Comparison of ENCODE assay signal across 8 cellular contexts in genomic region chr14:20490563-20490962, GRCh38. TPM values are rescaled to one million over a fixed set of nuclear protein-coding genes. Genes with fewer than 3 reads are reported as not detected.
DNase-seq lines count a peak whose midpoint lies in the region; ATAC-seq lines count a peak whose summit lies in the region.
"Had no signal": no experiment of that assay in that cellular context is flagged by ENCODE, and none has a peak within 500 bp of the region (broad histone marks: within the 10 kb centered on the region; RNA-seq: fewer than 3 reads in every experiment).

No MANE protein-coding gene starts in this region.

- no peaks in the 10 kb centered on the region for H3K27me3 ChIP-seq in CD4-positive, alpha-beta memory T cell (ENCODE audit: insufficient read depth, low read length)

- DNase-seq in CD4-positive, alpha-beta memory T cell: no peak
- DNase-seq in T-cell: no peak
- no peak for DNase-seq in NCI-H187 (lab: John Stamatoyannopoulos, UW)
- DNase-seq: COR-L47, H7, NCI-H2029, occipital lobe had no signal

- no peaks in the 10 kb centered on the region for H3K9me3 ChIP-seq in CD4-positive, alpha-beta memory T cell (ENCODE audit: control insufficient read depth in 1 of 2, low read length in 2 of 2)

- no peaks in the 10 kb centered on the region for H3K36me3 ChIP-seq in CD4-positive, alpha-beta memory T cell (ENCODE audit: insufficient read depth, low read length)

- intact Hi-C loops in CD4-positive, alpha-beta memory T cell (cut with micrococcal nuclease): no loop called here

- no peaks in the 10 kb centered on the region for H3K27me3 Mint-ChIP-seq in CD4-positive, alpha-beta memory T cell
- H3K27me3 Mint-ChIP-seq in T-cell: no peaks in the 10 kb centered on the region

- H3K27ac Mint-ChIP-seq in CD4-positive, alpha-beta memory T cell: peak overlapping the region; percentile 33 to 97 (median 89)
- peak overlapping the region; percentile 89 to 93 for H3K27ac Mint-ChIP-seq in T-cell

- H3K4me1 ChIP-seq in CD4-positive, alpha-beta memory T cell (ENCODE audit: insufficient read depth, low read length): peaks cover 77% of the 10 kb centered on the region

- no peak overlapping the region for H3K4me3 ChIP-seq in CD4-positive, alpha-beta memory T cell (ENCODE audit: low read length in 2 of 2)

- no peaks in the 10 kb centered on the region for H3K9me3 Mint-ChIP-seq in CD4-positive, alpha-beta memory T cell
- peaks cover 0 to 4% (median 0%) of the 10 kb centered on the region in 3 donors for H3K9me3 Mint-ChIP-seq in T-cell

- H3K36me3 Mint-ChIP-seq in CD4-positive, alpha-beta memory T cell: no peaks in the 10 kb centered on the region
- no peaks in the 10 kb centered on the region for H3K36me3 Mint-ChIP-seq in T-cell

- CTCF ChIA-PET in CD4-positive, alpha-beta memory T cell (lab: Charles Lee; ENCODE audit: partially characterized antibody): interaction anchor here (1.0 kb wide), 2 partner anchors 9 to 73 kb away, joined by 3 read pairs; no protein-coding TSS in a partner anchor
- CTCF ChIA-PET in T-cell (lab: Charles Lee): no interaction called here

- ATAC-seq in T-cell (replicated peaks in 1 of 4) (no peak), GM19397 (IDR thresholded peaks at IDR 0.05; ENCODE audit: unreplicated experiment) (no peak)

- peaks cover 54 to 87% (median 71%) of the 10 kb centered on the region in 4 donors for H3K4me1 Mint-ChIP-seq in CD4-positive, alpha-beta memory T cell
- H3K4me1 Mint-ChIP-seq in T-cell: peaks cover 63 to 75% (median 73%) of the 10 kb centered on the region in 3 donors

- peak overlapping the region; percentile 5 for H3K27ac ChIP-seq in CD4-positive, alpha-beta memory T cell (ENCODE audit: low read depth, low read length)

- POLR2A ChIA-PET in CD4-positive, alpha-beta memory T cell (lab: Charles Lee; ENCODE audit: partially characterized antibody): interaction anchor here (1.1 to 5.5 kb wide), 6 partner anchors 15 to 157 kb away, joined by 3 to 74 read pairs (median 11); partner anchors contain the start of genes APEX1, CCNB1IP1, OSGEP and PIP4P1
- POLR2A ChIA-PET in T-cell (lab: Charles Lee): no interaction called here

- peak overlapping the region in 7 of 8 donors; percentile 36 to 89 (median 85) for H3K4me3 Mint-ChIP-seq in CD4-positive, alpha-beta memory T cell
- peak overlapping the region in 1 of 3 donors; percentile 72 for H3K4me3 Mint-ChIP-seq in T-cell

RNA-seq across cellular contexts. Expression of gene RNASE10, which starts 14.8 kb away (rescaled TPM):
- 1 to 10 TPM; 1.2 to 1.4 TPM for total RNA-seq in CD4-positive, alpha-beta memory T cell
- polyA plus RNA-seq in CD4-positive, alpha-beta memory T cell: not detected
- total RNA-seq in T-cell: 1 to 10 TPM in 2 of 5 donors, under 1 TPM in 3; 0.36 to 1.2 (median 0.66) TPM
- total RNA-seq: H7, occipital lobe had no signal

RNA-seq across cellular contexts. Expression of gene PNP, which starts 21.4 kb away (rescaled TPM):
- 100 to 1,000 TPM; 106 to 108 TPM for total RNA-seq in CD4-positive, alpha-beta memory T cell
- polyA plus RNA-seq in CD4-positive, alpha-beta memory T cell: 100 to 1,000 TPM in 1 of 2 donors, 10 to 100 TPM in 1; 53.8 to 101 TPM
- total RNA-seq in T-cell: 10 to 100 TPM; 47.7 to 86.2 (median 77.9) TPM

RNA-seq across cellular contexts. Expression of gene PIP4P1, which starts 29.3 kb away (rescaled TPM):
- 10 to 100 TPM; 77.8 to 78.1 TPM for total RNA-seq in CD4-positive, alpha-beta memory T cell
- 10 to 100 TPM; 32.4 to 44.3 TPM for polyA plus RNA-seq in CD4-positive, alpha-beta memory T cell
- 10 to 100 TPM; 54.2 to 72.8 (median 57.5) TPM for total RNA-seq in T-cell

RNA-seq across cellular contexts. Expression of gene APEX1, which starts 35.5 kb away (rescaled TPM):
- 100 to 1,000 TPM; 102 to 105 TPM for total RNA-seq in CD4-positive, alpha-beta memory T cell
- polyA plus RNA-seq in CD4-positive, alpha-beta memory T cell: 100 to 1,000 TPM; 138 to 144 TPM
- 100 to 1,000 TPM in 4 of 5 donors, 10 to 100 TPM in 1; 92.9 to 142 (median 120) TPM for total RNA-seq in T-cell

RNA-seq across cellular contexts. Expression of gene OSGEP, which starts 36.0 kb away (rescaled TPM):
- 10 to 100 TPM; 72.3 to 75.9 TPM for total RNA-seq in CD4-positive, alpha-beta memory T cell
- 10 to 100 TPM; 39.3 to 41.8 TPM for polyA plus RNA-seq in CD4-positive, alpha-beta memory T cell
- total RNA-seq in T-cell: 10 to 100 TPM; 56.4 to 80.2 (median 61.5) TPM
